Comparison of ENCODE assay signal across 9 cellular contexts in the genomic region with DNA sequence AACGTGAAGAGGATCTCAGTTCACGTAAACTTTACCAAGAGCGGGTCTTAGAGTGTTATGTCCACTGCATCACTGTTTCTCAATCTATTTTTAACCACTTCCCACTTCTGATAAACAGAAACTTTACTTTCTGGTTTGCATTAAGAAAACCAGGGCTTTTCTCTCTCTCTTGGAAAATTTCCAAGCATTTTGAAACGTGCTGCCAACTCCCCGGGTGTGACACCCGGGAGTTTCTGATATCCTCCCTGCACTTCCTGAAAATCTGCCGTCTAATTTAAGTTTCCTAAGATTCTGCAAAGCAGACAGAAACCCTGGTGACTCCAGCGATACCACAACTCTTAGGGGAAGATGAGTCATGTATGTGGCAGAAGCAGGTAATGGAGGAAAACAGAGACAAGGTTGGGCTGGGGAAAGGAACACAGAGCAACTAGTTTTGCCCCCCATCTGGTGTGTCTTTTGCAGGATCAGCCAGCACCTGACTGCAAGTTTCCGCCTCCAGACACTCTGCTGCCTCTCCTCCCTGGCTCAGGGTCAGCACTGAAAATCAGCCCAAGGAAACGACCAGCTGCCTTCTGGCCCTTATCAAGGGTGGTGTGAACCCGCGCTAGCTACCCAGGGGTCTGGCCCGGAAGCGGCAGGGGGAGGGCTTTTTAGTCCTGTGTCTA. TPM values are rescaled to one million over a fixed set of nuclear protein-coding genes. Genes with fewer than 3 reads are reported as not detected.
DNase-seq lines count a peak whose midpoint lies in the region; ATAC-seq and TF ChIP-seq lines count a peak whose summit lies in the region.
"Had no signal": no experiment of that assay in that cellular context is flagged by ENCODE, and none has a peak within 500 bp of the region (broad histone marks: within the 10 kb centered on the region; RNA-seq: fewer than 3 reads in every experiment).

No MANE protein-coding gene starts in this region.

- no peak overlapping the region for H3K27ac ChIP-seq in RWPE2 (ENCODE audit: poor library complexity, severe bottlenecking)
- H3K27ac ChIP-seq in esophagus (ENCODE audit: low read depth in 2 of 2, low read length in 1 of 2) = peak overlapping the region; percentile 87 to 96
- H3K27ac ChIP-seq in prostate gland = peak overlapping the region; percentile 60 to 75

- no peak for TF ChIP-seq CTCF in RWPE2 (IDR thresholded peaks at IDR 0.05; ENCODE audit: poor library complexity, severe bottlenecking)
- no peak for TF ChIP-seq CTCF in prostate gland (IDR thresholded peaks at IDR 0.05)

- H3K9me3 ChIP-seq in RWPE2 (ENCODE audit: severe bottlenecking) = no peaks in the 10 kb centered on the region
- H3K9me3 ChIP-seq in esophagus (ENCODE audit: control insufficient read depth in 2 of 2, insufficient read depth in 1 of 2, low read depth in 1 of 2, low read length in 1 of 2) = no peaks in the 10 kb centered on the region
- no peaks in the 10 kb centered on the region for H3K9me3 ChIP-seq in prostate gland

- H3K27me3 ChIP-seq in RWPE2 (ENCODE audit: insufficient read depth, poor library complexity, severe bottlenecking) (no peaks in the 10 kb centered on the region), esophagus (ENCODE audit: control insufficient read depth in 1 of 2, insufficient read depth in 2 of 2, low read length in 2 of 2) (no peaks in the 10 kb centered on the region), prostate gland (replicated peaks; ENCODE audit: insufficient read depth) (no peaks in the 10 kb centered on the region)

- peak; percentile 63 to 76 for ATAC-seq in activated CD4-positive, CD25-positive, alpha-beta regulatory T cell treated with anti-CD3 and anti-CD28 coated beads, Interleukin-2, amount 50 U/mL, for 24 hours
- ATAC-seq in RWPE2 (ENCODE audit: low read depth) (peak; percentile 70), HG03135 (IDR thresholded peaks at IDR 0.05; ENCODE audit: unreplicated experiment) (no peak), GM21529 (IDR thresholded peaks at IDR 0.05; ENCODE audit: unreplicated experiment) (no peak)

- H3K36me3 ChIP-seq in RWPE2 (ENCODE audit: low read depth) = no peaks in the 10 kb centered on the region
- H3K36me3 ChIP-seq in esophagus (ENCODE audit: control insufficient read depth in 2 of 2, insufficient read depth in 2 of 2, low read length in 1 of 2) = no peaks in the 10 kb centered on the region
- no peaks in the 10 kb centered on the region for H3K36me3 ChIP-seq in prostate gland

- no peak for TF ChIP-seq POLR2A in prostate gland (IDR thresholded peaks at IDR 0.05)

- H3K4me1 ChIP-seq in RWPE2 (ENCODE audit: insufficient read depth, poor library complexity, severe bottlenecking) = peaks cover 4% of the 10 kb centered on the region
- H3K4me1 ChIP-seq in esophagus (ENCODE audit: control insufficient read depth in 2 of 2, insufficient read depth in 2 of 2, low read length in 1 of 2) = peaks cover 0 to 18% of the 10 kb centered on the region in 2 donors
- peaks cover 5% of the 10 kb centered on the region for H3K4me1 ChIP-seq in prostate gland (replicated peaks)

- no peak for DNase-seq in activated CD4-positive, CD25-positive, alpha-beta regulatory T cell treated with anti-CD3 and anti-CD28 coated beads, Interleukin-2, amount 50 U/mL, for 72 hours
- no peak for DNase-seq in RWPE2 (ENCODE audit: low spot score)
- DNase-seq in prostate gland (ENCODE audit: low spot score) = no peak
- DNase-seq in RKO (ENCODE audit: low spot score) = no peak
- DNase-seq: DND-41 had no signal

- H3K4me3 ChIP-seq in RWPE2 (ENCODE audit: severe bottlenecking) (no peak overlapping the region), esophagus (ENCODE audit: low read depth in 1 of 2, low read length in 2 of 2) (no peak overlapping the region), prostate gland (no peak overlapping the region)

- intact Hi-C loops in prostate gland (cut with DNase I) = no loop called here

- 6 to 8% methylated on average over 14 of the region's 14 CpGs for WGBS in esophagus, 2 donors
- WGBS in prostate gland = 8% methylated on average over 14 of the region's 14 CpGs

RNA-seq across cellular contexts. Expression of a gene that starts 11.4 kb away (rescaled TPM):
- 1 to 10 TPM in 1 of 2 donors, under 1 TPM in 1; 0.59 to 1.4 TPM for polyA plus RNA-seq in esophagus
- total RNA-seq in prostate gland = under 1 TPM in 1 of 2 donors, not detected in 1; 0.87 TPM

RNA-seq across cellular contexts. Expression of a gene that starts 53.7 kb away (rescaled TPM):
- polyA plus RNA-seq in esophagus = 100 to 1,000 TPM; 109 to 238 TPM
- 10 to 100 TPM in 1 of 2 donors, 1 to 10 TPM in 1; 3.6 to 58.6 TPM for total RNA-seq in prostate gland

Comparison
In these comparisons a context has a peak if more than half of its experiments do, and no peak if none do; other contexts are left out.
1. ATAC-seq: peak in activated CD4-positive, CD25-positive, alpha-beta regulatory T cell treated with anti-CD3 and anti-CD28 coated beads, Interleukin-2, amount 50 U/mL, for 24 hours (2 of 2) and RWPE2 (single experiment); none in HG03135 (single experiment) and GM21529 (single experiment).